In the genomic region with DNA sequence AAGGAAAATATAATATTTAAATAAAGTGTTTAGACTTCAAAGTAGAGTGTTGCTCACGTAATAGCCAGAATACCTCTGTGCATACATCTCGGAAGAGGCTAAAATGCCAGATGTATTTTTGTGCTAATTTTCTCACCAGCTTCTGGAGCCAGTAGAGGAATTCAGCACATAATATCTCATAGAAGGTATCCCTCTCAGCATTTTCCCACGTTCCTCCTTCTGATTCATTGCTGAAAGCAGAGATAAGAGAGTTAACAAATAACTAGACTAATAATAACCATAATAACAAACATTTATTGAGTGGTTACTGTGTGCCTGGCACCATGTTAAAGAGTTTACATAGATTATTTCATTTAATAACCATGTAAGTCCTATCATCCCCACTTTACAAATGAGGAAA, we compare ENCODE assay signal across 25 cellular contexts.
"Had no signal": no experiment of that assay in that cellular context is flagged by ENCODE, and none has a peak within 500 bp of the region (broad histone marks: within the 10 kb centered on the region; RNA-seq: fewer than 3 reads in every experiment).

No MANE protein-coding gene starts in this region.

- DNase-seq: hypothalamus; immature natural killer cell; kidney; left ventricle myocardium inferior; midbrain; mucosa of descending colon; naive thymus-derived CD4-positive, alpha-beta T cell; ovary; posterior cingulate gyrus; retina; right cardiac atrium; spleen; stimulated activated CD4-positive, alpha-beta T cell treated with anti-CD3 and anti-CD28 coated beads, Interleukin-4, amount 100 ng/mL, for 24 hours; stimulated activated naive CD4-positive, alpha-beta T cell; tibial artery; uterus had no signal

- ATAC-seq: mucosa of descending colon; naive thymus-derived CD4-positive, alpha-beta T cell; natural killer cell treated with Interleukin-12 subunit alpha and Interleukin-12 subunit beta and Interleukin-15 and Interleukin-18, amount 100 ng/mL, for 72 hours; right cardiac atrium; sciatic nerve; stimulated activated effector memory CD8-positive, alpha-beta T cell treated with anti-CD3 and anti-CD28 coated beads, Interleukin-12 subunit alpha, Interleukin-12 subunit beta, amount 100 ng/mL, for 72 hours had no signal

- FAIRE-seq: islet of Langerhans, kidney had no signal

- H3K9me3 ChIP-seq: left ventricle myocardium inferior, mucosa of descending colon, ovary, prostate gland, spleen, suprapubic skin, thoracic aorta, tibial artery, uterus had no signal

- H3K36me3 ChIP-seq: left ventricle myocardium inferior, ovary, prostate gland, suprapubic skin, thoracic aorta, tibial artery, uterus had no signal

- H3K27me3 ChIP-seq: ovary, spleen, suprapubic skin, tibial artery, uterus had no signal

- H3K4me3 ChIP-seq: left ventricle myocardium inferior, lung, mucosa of descending colon, ovary, prostate gland, skin epidermis, spleen, suprapubic skin, thoracic aorta, tibial artery, uterus had no signal

- H3K4me1 ChIP-seq: left ventricle myocardium inferior, prostate gland, spleen, suprapubic skin, tibial artery, uterus had no signal

- H3K27ac ChIP-seq: left ventricle myocardium inferior, ovary, prostate gland, skin epidermis, spleen, suprapubic skin, thoracic aorta, tibial artery, uterus had no signal
